ENCODE assay signal across 22 cellular contexts in the genomic region with DNA sequence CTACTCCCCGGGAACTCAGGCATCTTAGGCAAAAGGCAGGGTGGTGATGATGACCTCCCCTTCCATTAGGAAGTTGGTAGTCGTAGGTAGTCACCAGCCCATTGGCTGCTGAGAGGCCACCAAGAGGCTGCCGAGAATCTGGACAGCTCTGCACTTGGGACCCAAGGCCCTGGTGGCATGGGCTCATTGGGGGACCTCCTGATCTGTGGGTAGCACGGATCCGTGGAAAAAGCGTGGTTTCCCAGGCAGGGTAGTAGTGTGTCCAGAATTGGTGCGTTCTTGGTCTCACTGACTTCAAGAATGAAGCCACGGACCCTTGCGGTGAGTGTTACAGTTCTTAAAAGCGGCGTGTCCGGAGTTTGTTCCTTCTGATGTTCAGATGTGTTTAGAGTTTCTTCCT.
A peak's percentile ranks its signal among the peaks of the same experiment; 100 is the strongest.
DNase-seq lines count a peak whose midpoint lies in the region; ATAC-seq and TF ChIP-seq lines count a peak whose summit lies in the region.
"Had no signal": no experiment of that assay in that cellular context is flagged by ENCODE, and none has a peak within 500 bp of the region (broad histone marks: within the 10 kb centered on the region; RNA-seq: fewer than 3 reads in every experiment).

No MANE protein-coding gene starts in this region.

- no peaks in the 10 kb centered on the region for H3K79me2 ChIP-seq in neural progenitor cell (ENCODE audit: low read depth)
- H3K79me2 ChIP-seq in osteoblast (ENCODE audit: insufficient read depth, low read length) = no peaks in the 10 kb centered on the region
- H3K79me2 ChIP-seq in trophoblast cell (ENCODE audit: control insufficient read depth, insufficient read depth, low read length, poor library complexity) = no peaks in the 10 kb centered on the region

- peaks cover 14% of the 10 kb centered on the region for H3K36me3 Mint-ChIP-seq in neural progenitor cell

- H2AFZ ChIP-seq in neural progenitor cell (replicated peaks) (no peak overlapping the region), osteoblast (ENCODE audit: low read length) (no peak overlapping the region), trophoblast cell (ENCODE audit: insufficient read depth, low read length, poor library complexity) (no peak overlapping the region)

- no peak for ATAC-seq in GM19351 (IDR thresholded peaks at IDR 0.05; ENCODE audit: unreplicated experiment)
- ATAC-seq in GM21717 (IDR thresholded peaks at IDR 0.05; ENCODE audit: unreplicated experiment) = no peak

- H3K27me3 ChIP-seq in neural progenitor cell = no peaks in the 10 kb centered on the region
- no peaks in the 10 kb centered on the region for H3K27me3 ChIP-seq in osteoblast (ENCODE audit: insufficient read depth, low read length)
- H3K27me3 ChIP-seq in trophoblast cell (ENCODE audit: insufficient read depth, low read length) = no peaks in the 10 kb centered on the region
- H3K27me3 ChIP-seq: BE2C, BLaER1 had no signal

- H3K9me3 ChIP-seq in neural progenitor cell (ENCODE audit: low read depth) = no peaks in the 10 kb centered on the region
- H3K9me3 ChIP-seq in osteoblast (ENCODE audit: low read depth, low read length) = no peaks in the 10 kb centered on the region
- H3K9me3 ChIP-seq in trophoblast cell (ENCODE audit: insufficient read depth, low read depth, low read length) = no peaks in the 10 kb centered on the region
- H3K9me3 ChIP-seq: BE2C had no signal

- H4K12ac ChIP-seq in trophoblast cell (ENCODE audit: low read depth, low read length) = no peak overlapping the region

- H3K4ac ChIP-seq in trophoblast cell (ENCODE audit: low read depth, low read length) = no peak overlapping the region

- no peak overlapping the region for H3K4me3 Mint-ChIP-seq in neural progenitor cell
- H3K4me3 Mint-ChIP-seq: CD14-positive monocyte; CD4-positive, alpha-beta memory T cell; CD4-positive, CD25-positive, alpha-beta regulatory T cell; CD8-positive, alpha-beta memory T cell had no signal

- TF ChIP-seq CTCF in neural progenitor cell (IDR thresholded peaks at IDR 0.05) = no peak
- no peak for TF ChIP-seq CTCF in osteoblast (IDR thresholded peaks at IDR 0.05; ENCODE audit: extremely low read depth, low read depth, low read length)

- no peak overlapping the region for H3K23ac ChIP-seq in trophoblast cell (ENCODE audit: low read length)

- H3K9ac ChIP-seq in neural progenitor cell = no peak overlapping the region
- no peak overlapping the region for H3K9ac ChIP-seq in trophoblast cell (ENCODE audit: low read length)
- H3K9ac ChIP-seq: BLaER1 had no signal

- H3K27me3 Mint-ChIP-seq in neural progenitor cell (ENCODE audit: insufficient read depth, low read depth) = no peaks in the 10 kb centered on the region
- H3K27me3 Mint-ChIP-seq: CD4-positive, alpha-beta memory T cell; CD4-positive, CD25-positive, alpha-beta regulatory T cell had no signal

- H4K8ac ChIP-seq in trophoblast cell (ENCODE audit: low read depth, low read length) = no peak overlapping the region

- H3K4me1 Mint-ChIP-seq in neural progenitor cell = peaks cover 6% of the 10 kb centered on the region
- H3K4me1 Mint-ChIP-seq: CD14-positive monocyte; CD4-positive, CD25-positive, alpha-beta regulatory T cell; CD8-positive, alpha-beta memory T cell had no signal

- no peak overlapping the region for H3K18ac ChIP-seq in trophoblast cell (ENCODE audit: low read length)

- no peak overlapping the region for H2BK5ac ChIP-seq in trophoblast cell (ENCODE audit: low read depth, low read length, poor library complexity)

- H3K79me1 ChIP-seq in trophoblast cell (ENCODE audit: low read length) = no peaks in the 10 kb centered on the region

- H3K36me3 ChIP-seq in neural progenitor cell (no peaks in the 10 kb centered on the region), osteoblast (ENCODE audit: insufficient read depth, low read length) (no peaks in the 10 kb centered on the region), trophoblast cell (ENCODE audit: control insufficient read depth in 1 of 2, insufficient read depth in 2 of 2, low read length in 2 of 2) (no peaks in the 10 kb centered on the region)

- H3K4me1 ChIP-seq in neural progenitor cell (no peaks in the 10 kb centered on the region), osteoblast (ENCODE audit: insufficient read depth, low read length) (no peaks in the 10 kb centered on the region), trophoblast cell (ENCODE audit: control insufficient read depth in 1 of 2, insufficient read depth in 2 of 2, low read length in 2 of 2) (no peaks in the 10 kb centered on the region)
- H3K4me1 ChIP-seq: BE2C, BLaER1 had no signal

- no peak overlapping the region for H3K14ac ChIP-seq in trophoblast cell (ENCODE audit: low read length)

- H4K91ac ChIP-seq in trophoblast cell (ENCODE audit: low read depth, low read length) = no peak overlapping the region

- H3K4me3 ChIP-seq in neural progenitor cell (no peak overlapping the region), osteoblast (ENCODE audit: insufficient read depth, low read length) (no peak overlapping the region), trophoblast cell (ENCODE audit: low read depth, low read length) (peak overlapping the region; percentile 11)
- H3K4me3 ChIP-seq: BLaER1 had no signal

- H3K9me3 Mint-ChIP-seq in neural progenitor cell = peaks cover 24% of the 10 kb centered on the region

- DNase-seq in neural progenitor cell (ENCODE audit: low spot score) (no peak), osteoblast (ENCODE audit: insufficient read length, low spot score, missing footprints) (peak; percentile 54), trophoblast cell (no peak), DMS79 treated with DMSO at 0.1 percent for 48 hours (lab: John Stamatoyannopoulos, UW) (no peak), NCI-H146 (lab: John Stamatoyannopoulos, UW) (no peak)
- DNase-seq: 8988T; ACHN; BE2C; C1 segment of cervical spinal cord; CD4-positive, alpha-beta memory T cell; CD4-positive, CD25-positive, alpha-beta regulatory T cell; CD8-positive, alpha-beta memory T cell; COR-L47; DMS 273 treated with DMSO at 0.1 percent for 48 hours; DMS153; DMS53; DMS79; GF-D8 had no signal

- H2AK5ac ChIP-seq in trophoblast cell (ENCODE audit: low read length) = no peak overlapping the region

- no peak overlapping the region for H2BK12ac ChIP-seq in trophoblast cell (ENCODE audit: low read length)

- H2BK120ac ChIP-seq in trophoblast cell (ENCODE audit: insufficient read depth, low read length, poor library complexity) = no peak overlapping the region

- H3K27ac ChIP-seq in neural progenitor cell = no peak overlapping the region
- H3K27ac ChIP-seq in osteoblast (ENCODE audit: low read depth, low read length) = no peak overlapping the region
- H3K27ac ChIP-seq in trophoblast cell (ENCODE audit: low read depth, low read length) = no peak overlapping the region
- H3K27ac ChIP-seq: BLaER1 had no signal

- peak overlapping the region; percentile 90 for H3K27ac Mint-ChIP-seq in neural progenitor cell
- H3K27ac Mint-ChIP-seq: CD14-positive monocyte; CD4-positive, CD25-positive, alpha-beta regulatory T cell; CD8-positive, alpha-beta memory T cell had no signal

- no CpG with 5 or more reads among the region's 12 CpGs for WGBS in trophoblast cell (ENCODE audit: extremely low coverage, insufficient coverage, insufficient read length)

- H4K20me1 ChIP-seq in neural progenitor cell (ENCODE audit: low read depth) = no peaks in the 10 kb centered on the region
- no peaks in the 10 kb centered on the region for H4K20me1 ChIP-seq in osteoblast (ENCODE audit: insufficient read depth, low read length)
- H4K20me1 ChIP-seq: BLaER1 had no signal

- H3K4me2 ChIP-seq in neural progenitor cell = no peak overlapping the region
- no peak overlapping the region for H3K4me2 ChIP-seq in osteoblast (ENCODE audit: insufficient read depth, low read length)
- H3K4me2 ChIP-seq in trophoblast cell (ENCODE audit: low read length) = no peak overlapping the region
- H3K4me2 ChIP-seq: BLaER1 had no signal

- H3F3A ChIP-seq in neural progenitor cell (ENCODE audit: low read depth) = no peaks in the 10 kb centered on the region
